In the genomic region with DNA sequence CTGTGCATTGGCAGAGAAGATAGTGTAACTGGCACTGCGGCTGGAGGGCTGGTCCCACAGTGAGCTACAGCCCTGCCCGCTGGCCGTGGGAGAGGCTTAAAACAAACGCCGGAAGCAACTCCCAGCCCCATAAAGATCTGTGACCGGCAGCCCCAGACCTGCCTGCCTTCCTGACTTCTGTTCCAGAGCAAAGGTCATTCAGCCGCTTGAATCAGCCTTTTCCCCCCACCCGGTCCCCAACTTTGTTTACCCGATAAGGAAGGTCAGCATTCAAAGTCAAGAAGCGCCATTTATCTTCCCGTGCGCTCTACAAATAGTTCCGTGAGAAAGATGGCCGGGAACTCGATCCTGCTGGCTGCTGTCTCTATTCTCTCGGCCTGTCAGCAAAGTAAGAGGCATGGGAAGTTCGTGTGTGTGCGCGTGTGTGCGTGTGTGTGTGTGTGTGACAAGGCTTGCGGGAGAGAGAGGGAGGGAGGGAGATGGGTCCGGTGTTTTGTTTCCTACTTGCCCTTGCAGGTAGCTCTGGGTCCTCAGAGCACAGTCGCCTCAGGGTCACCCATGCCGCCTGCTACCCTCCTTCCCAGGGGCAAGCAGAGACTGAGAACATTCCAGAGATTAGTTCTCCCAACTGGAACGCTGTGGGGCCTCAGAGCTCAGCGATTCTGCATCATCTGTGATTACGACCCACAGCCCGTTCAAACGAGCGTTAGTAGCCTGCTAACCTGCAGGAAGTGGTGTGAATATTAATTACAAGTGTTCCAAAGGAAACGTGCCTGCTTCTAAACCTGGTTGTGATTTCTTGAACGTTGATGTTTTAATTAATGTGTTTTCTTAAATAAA, we compare ENCODE assay signal across 1 cellular context.
TF ChIP-seq lines count a peak whose summit lies in the region.

A gene (plus strand): TSS at position 130 of the 840 bp plus-strand sequence. CDS start 201 bp downstream, at position 331.

TF ChIP-seq in K562, 482 proteins besides CTCF, POLR2A, EP300 and RAD21 (continues in another document):
- TF ChIP-seq, protein P1, sequence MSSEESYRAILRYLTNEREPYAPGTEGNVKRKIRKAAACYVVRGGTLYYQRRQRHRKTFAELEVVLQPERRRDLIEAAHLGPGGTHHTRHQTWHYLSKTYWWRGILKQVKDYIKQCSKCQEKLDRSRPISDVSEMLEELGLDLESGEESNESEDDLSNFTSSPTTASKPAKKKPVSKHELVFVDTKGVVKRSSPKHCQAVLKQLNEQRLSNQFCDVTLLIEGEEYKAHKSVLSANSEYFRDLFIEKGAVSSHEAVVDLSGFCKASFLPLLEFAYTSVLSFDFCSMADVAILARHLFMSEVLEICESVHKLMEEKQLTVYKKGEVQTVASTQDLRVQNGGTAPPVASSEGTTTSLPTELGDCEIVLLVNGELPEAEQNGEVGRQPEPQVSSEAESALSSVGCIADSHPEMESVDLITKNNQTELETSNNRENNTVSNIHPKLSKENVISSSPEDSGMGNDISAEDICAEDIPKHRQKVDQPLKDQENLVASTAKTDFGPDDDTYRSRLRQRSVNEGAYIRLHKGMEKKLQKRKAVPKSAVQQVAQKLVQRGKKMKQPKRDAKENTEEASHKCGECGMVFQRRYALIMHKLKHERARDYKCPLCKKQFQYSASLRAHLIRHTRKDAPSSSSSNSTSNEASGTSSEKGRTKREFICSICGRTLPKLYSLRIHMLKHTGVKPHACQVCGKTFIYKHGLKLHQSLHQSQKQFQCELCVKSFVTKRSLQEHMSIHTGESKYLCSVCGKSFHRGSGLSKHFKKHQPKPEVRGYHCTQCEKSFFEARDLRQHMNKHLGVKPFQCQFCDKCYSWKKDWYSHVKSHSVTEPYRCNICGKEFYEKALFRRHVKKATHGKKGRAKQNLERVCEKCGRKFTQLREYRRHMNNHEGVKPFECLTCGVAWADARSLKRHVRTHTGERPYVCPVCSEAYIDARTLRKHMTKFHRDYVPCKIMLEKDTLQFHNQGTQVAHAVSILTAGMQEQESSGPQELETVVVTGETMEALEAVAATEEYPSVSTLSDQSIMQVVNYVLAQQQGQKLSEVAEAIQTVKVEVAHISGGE (CRISPR knock-in tag; IDR thresholded peaks at IDR 0.05): peak in 1 of 3 experiments; percentile 83; a peak in 2 of 6 replicates
- TF ChIP-seq, protein P2, sequence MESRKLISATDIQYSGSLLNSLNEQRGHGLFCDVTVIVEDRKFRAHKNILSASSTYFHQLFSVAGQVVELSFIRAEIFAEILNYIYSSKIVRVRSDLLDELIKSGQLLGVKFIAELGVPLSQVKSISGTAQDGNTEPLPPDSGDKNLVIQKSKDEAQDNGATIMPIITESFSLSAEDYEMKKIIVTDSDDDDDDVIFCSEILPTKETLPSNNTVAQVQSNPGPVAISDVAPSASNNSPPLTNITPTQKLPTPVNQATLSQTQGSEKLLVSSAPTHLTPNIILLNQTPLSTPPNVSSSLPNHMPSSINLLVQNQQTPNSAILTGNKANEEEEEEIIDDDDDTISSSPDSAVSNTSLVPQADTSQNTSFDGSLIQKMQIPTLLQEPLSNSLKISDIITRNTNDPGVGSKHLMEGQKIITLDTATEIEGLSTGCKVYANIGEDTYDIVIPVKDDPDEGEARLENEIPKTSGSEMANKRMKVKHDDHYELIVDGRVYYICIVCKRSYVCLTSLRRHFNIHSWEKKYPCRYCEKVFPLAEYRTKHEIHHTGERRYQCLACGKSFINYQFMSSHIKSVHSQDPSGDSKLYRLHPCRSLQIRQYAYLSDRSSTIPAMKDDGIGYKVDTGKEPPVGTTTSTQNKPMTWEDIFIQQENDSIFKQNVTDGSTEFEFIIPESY (CRISPR knock-in tag; IDR thresholded peaks at IDR 0.05): no peak
- TF ChIP-seq, protein P3, sequence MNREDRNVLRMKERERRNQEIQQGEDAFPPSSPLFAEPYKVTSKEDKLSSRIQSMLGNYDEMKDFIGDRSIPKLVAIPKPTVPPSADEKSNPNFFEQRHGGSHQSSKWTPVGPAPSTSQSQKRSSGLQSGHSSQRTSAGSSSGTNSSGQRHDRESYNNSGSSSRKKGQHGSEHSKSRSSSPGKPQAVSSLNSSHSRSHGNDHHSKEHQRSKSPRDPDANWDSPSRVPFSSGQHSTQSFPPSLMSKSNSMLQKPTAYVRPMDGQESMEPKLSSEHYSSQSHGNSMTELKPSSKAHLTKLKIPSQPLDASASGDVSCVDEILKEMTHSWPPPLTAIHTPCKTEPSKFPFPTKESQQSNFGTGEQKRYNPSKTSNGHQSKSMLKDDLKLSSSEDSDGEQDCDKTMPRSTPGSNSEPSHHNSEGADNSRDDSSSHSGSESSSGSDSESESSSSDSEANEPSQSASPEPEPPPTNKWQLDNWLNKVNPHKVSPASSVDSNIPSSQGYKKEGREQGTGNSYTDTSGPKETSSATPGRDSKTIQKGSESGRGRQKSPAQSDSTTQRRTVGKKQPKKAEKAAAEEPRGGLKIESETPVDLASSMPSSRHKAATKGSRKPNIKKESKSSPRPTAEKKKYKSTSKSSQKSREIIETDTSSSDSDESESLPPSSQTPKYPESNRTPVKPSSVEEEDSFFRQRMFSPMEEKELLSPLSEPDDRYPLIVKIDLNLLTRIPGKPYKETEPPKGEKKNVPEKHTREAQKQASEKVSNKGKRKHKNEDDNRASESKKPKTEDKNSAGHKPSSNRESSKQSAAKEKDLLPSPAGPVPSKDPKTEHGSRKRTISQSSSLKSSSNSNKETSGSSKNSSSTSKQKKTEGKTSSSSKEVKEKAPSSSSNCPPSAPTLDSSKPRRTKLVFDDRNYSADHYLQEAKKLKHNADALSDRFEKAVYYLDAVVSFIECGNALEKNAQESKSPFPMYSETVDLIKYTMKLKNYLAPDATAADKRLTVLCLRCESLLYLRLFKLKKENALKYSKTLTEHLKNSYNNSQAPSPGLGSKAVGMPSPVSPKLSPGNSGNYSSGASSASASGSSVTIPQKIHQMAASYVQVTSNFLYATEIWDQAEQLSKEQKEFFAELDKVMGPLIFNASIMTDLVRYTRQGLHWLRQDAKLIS (CRISPR knock-in tag; IDR thresholded peaks at IDR 0.05): no peak
- no peak for TF ChIP-seq ZNF124 (CRISPR knock-in tag; IDR thresholded peaks at IDR 0.05)
- TF ChIP-seq SMARCA4 (IDR thresholded peaks at IDR 0.05): peak; percentile 74; the same call in 1 of the 2 replicates
- TF ChIP-seq ZNF445 (CRISPR knock-in tag; IDR thresholded peaks at IDR 0.05; ENCODE audit: low read depth): no peak
- TF ChIP-seq SAP30 (IDR thresholded peaks at IDR 0.05; ENCODE audit: borderline replicate concordance, insufficient read depth, low read depth, low read length, poor library complexity, severe bottlenecking): peak; percentile 43
- TF ChIP-seq, protein P4, sequence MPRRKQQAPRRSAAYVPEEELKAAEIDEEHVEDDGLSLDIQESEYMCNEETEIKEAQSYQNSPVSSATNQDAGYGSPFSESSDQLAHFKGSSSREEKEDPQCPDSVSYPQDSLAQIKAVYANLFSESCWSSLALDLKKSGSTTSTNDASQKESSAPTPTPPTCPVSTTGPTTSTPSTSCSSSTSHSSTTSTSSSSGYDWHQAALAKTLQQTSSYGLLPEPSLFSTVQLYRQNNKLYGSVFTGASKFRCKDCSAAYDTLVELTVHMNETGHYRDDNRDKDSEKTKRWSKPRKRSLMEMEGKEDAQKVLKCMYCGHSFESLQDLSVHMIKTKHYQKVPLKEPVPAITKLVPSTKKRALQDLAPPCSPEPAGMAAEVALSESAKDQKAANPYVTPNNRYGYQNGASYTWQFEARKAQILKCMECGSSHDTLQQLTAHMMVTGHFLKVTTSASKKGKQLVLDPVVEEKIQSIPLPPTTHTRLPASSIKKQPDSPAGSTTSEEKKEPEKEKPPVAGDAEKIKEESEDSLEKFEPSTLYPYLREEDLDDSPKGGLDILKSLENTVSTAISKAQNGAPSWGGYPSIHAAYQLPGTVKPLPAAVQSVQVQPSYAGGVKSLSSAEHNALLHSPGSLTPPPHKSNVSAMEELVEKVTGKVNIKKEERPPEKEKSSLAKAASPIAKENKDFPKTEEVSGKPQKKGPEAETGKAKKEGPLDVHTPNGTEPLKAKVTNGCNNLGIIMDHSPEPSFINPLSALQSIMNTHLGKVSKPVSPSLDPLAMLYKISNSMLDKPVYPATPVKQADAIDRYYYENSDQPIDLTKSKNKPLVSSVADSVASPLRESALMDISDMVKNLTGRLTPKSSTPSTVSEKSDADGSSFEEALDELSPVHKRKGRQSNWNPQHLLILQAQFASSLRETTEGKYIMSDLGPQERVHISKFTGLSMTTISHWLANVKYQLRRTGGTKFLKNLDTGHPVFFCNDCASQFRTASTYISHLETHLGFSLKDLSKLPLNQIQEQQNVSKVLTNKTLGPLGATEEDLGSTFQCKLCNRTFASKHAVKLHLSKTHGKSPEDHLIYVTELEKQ (CRISPR knock-in tag; IDR thresholded peaks at IDR 0.05): no peak
- peak; percentile 55; the same call in 1 of the 2 replicates for TF ChIP-seq SOX6 (IDR thresholded peaks at IDR 0.05)
- 0 out of 2 replicates have a peak, but pooled peaks have one; percentile 62 for TF ChIP-seq POLR2AphosphoS5 (IDR thresholded peaks at IDR 0.05; ENCODE audit: control insufficient read depth, insufficient read depth, low read depth, low read length)
- TF ChIP-seq, protein P5, sequence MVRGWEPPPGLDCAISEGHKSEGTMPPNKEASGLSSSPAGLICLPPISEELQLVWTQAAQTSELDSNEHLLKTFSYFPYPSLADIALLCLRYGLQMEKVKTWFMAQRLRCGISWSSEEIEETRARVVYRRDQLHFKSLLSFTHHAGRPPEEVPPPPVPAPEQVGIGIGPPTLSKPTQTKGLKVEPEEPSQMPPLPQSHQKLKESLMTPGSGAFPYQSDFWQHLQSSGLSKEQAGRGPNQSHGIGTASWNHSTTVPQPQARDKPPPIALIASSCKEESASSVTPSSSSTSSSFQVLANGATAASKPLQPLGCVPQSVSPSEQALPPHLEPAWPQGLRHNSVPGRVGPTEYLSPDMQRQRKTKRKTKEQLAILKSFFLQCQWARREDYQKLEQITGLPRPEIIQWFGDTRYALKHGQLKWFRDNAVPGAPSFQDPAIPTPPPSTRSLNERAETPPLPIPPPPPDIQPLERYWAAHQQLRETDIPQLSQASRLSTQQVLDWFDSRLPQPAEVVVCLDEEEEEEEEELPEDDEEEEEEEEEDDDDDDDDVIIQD (CRISPR knock-in tag; IDR thresholded peaks at IDR 0.05): no peak
- TF ChIP-seq, protein P6, sequence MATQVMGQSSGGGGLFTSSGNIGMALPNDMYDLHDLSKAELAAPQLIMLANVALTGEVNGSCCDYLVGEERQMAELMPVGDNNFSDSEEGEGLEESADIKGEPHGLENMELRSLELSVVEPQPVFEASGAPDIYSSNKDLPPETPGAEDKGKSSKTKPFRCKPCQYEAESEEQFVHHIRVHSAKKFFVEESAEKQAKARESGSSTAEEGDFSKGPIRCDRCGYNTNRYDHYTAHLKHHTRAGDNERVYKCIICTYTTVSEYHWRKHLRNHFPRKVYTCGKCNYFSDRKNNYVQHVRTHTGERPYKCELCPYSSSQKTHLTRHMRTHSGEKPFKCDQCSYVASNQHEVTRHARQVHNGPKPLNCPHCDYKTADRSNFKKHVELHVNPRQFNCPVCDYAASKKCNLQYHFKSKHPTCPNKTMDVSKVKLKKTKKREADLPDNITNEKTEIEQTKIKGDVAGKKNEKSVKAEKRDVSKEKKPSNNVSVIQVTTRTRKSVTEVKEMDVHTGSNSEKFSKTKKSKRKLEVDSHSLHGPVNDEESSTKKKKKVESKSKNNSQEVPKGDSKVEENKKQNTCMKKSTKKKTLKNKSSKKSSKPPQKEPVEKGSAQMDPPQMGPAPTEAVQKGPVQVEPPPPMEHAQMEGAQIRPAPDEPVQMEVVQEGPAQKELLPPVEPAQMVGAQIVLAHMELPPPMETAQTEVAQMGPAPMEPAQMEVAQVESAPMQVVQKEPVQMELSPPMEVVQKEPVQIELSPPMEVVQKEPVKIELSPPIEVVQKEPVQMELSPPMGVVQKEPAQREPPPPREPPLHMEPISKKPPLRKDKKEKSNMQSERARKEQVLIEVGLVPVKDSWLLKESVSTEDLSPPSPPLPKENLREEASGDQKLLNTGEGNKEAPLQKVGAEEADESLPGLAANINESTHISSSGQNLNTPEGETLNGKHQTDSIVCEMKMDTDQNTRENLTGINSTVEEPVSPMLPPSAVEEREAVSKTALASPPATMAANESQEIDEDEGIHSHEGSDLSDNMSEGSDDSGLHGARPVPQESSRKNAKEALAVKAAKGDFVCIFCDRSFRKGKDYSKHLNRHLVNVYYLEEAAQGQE (CRISPR knock-in tag; IDR thresholded peaks at IDR 0.05; ENCODE audit: low read depth): no peak
- no peak for TF ChIP-seq PTBP1 (IDR thresholded peaks at IDR 0.05; ENCODE audit: low read depth, low read length)
- TF ChIP-seq ZNF696 (CRISPR knock-in tag; conservative IDR thresholded peaks at IDR 0.05): no peak
- no peak for TF ChIP-seq ZNF444 (CRISPR knock-in tag; IDR thresholded peaks at IDR 0.05)
- TF ChIP-seq HMGN3 (IDR thresholded peaks at IDR 0.05; ENCODE audit: borderline replicate concordance, extremely low read depth, insufficient read length, low read depth, low read length): no peak
- TF ChIP-seq, protein P7, sequence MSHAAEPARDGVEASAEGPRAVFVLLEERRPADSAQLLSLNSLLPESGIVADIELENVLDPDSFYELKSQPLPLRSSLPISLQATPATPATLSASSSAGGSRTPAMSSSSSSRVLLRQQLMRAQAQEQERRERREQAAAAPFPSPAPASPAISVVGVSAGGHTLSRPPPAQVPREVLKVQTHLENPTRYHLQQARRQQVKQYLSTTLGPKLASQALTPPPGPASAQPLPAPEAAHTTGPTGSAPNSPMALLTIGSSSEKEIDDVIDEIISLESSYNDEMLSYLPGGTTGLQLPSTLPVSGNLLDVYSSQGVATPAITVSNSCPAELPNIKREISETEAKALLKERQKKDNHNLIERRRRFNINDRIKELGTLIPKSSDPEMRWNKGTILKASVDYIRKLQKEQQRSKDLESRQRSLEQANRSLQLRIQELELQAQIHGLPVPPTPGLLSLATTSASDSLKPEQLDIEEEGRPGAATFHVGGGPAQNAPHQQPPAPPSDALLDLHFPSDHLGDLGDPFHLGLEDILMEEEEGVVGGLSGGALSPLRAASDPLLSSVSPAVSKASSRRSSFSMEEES (CRISPR knock-in tag; IDR thresholded peaks at IDR 0.05): no peak
- no peak for TF ChIP-seq TCF7L2 (IDR thresholded peaks at IDR 0.05; ENCODE audit: low read depth, low read length)
- TF ChIP-seq MYC (IDR thresholded peaks at IDR 0.05; ENCODE audit: low read depth, low read length): peak; percentile 18
- no peak for TF ChIP-seq MYC (CRISPR knock-in tag; IDR thresholded peaks at IDR 0.05; ENCODE audit: borderline replicate concordance, low read depth)
- TF ChIP-seq TAF1 (IDR thresholded peaks at IDR 0.05; ENCODE audit: control insufficient read depth, extremely low read depth, insufficient read depth, low read length, severe bottlenecking): peak; percentile 66
- no peak for TF ChIP-seq MED1 (CRISPR knock-in tag; IDR thresholded peaks at IDR 0.05; ENCODE audit: borderline replicate concordance)
- TF ChIP-seq TFAM (CRISPR knock-in tag; conservative IDR thresholded peaks at IDR 0.05): no peak
- TF ChIP-seq, protein P8, sequence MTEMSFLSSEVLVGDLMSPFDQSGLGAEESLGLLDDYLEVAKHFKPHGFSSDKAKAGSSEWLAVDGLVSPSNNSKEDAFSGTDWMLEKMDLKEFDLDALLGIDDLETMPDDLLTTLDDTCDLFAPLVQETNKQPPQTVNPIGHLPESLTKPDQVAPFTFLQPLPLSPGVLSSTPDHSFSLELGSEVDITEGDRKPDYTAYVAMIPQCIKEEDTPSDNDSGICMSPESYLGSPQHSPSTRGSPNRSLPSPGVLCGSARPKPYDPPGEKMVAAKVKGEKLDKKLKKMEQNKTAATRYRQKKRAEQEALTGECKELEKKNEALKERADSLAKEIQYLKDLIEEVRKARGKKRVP (CRISPR knock-in tag; IDR thresholded peaks at IDR 0.05): no peak
